In genomic region chr19:20271215-20271926, GRCh38 we compare ENCODE assay signal across 20 cellular contexts.
DNase-seq lines count a peak whose midpoint lies in the region; ATAC-seq and TF ChIP-seq lines count a peak whose summit lies in the region.
"Had no signal": no experiment of that assay in that cellular context is flagged by ENCODE, and none has a peak within 500 bp of the region (broad histone marks: within the 10 kb centered on the region; RNA-seq: fewer than 3 reads in every experiment).

No MANE protein-coding gene starts in this region.

- BruUV-seq in OCI-LY7 (replicated peaks; lab: Mats Ljungman, UMichigan), result no TSS peak

- no peak overlapping the region for H3K27ac Mint-ChIP-seq in IgD-negative memory B cell
- H3K27ac Mint-ChIP-seq in memory B cell, result no peak overlapping the region
- H3K27ac Mint-ChIP-seq in activated naive CD4-positive, alpha-beta T cell treated with anti-CD3 and anti-CD28 coated beads, Interleukin-2, amount 10 ng/mL, durations not matched to agents 7 days and 5 days, result no peak overlapping the region
- H3K27ac Mint-ChIP-seq: CD8-positive, alpha-beta T cell had no signal

- H3K4me1 ChIP-seq in OCI-LY7 (ENCODE audit: insufficient read depth, low read length, poor library complexity, severe bottlenecking), result peaks cover 94% of the 10 kb centered on the region
- H3K4me1 ChIP-seq: Peyer's patch, SJSA1 had no signal

- H3K9me2 ChIP-seq in OCI-LY7 (ENCODE audit: insufficient read depth, low read length), result no peaks in the 10 kb centered on the region

- H3K36me3 ChIP-seq in OCI-LY7 (ENCODE audit: insufficient read depth, low read length), result no peaks in the 10 kb centered on the region
- H3K36me3 ChIP-seq: Peyer's patch, SJSA1 had no signal

- H3K4me2 ChIP-seq in OCI-LY7 (ENCODE audit: low read length), result peak overlapping the region; percentile 69

- H3K4me3 ChIP-seq in OCI-LY7 (ENCODE audit: low read depth, low read length, poor library complexity, severe bottlenecking), result peak overlapping the region; percentile 42
- H3K4me3 ChIP-seq: K562, Peyer's patch, SJSA1 had no signal

- POLR2A ChIA-PET in OCI-LY7 (lab: Charles Lee), result interaction anchor here (0.6 to 1.4 kb wide), 7 partner anchors 145 to 1565 kb away, joined by 3 to 4 read pairs (median 3); partner anchors contain the start of genes ZNF66 and ZNF682

- H3K27ac ChIP-seq in OCI-LY7 (ENCODE audit: low read depth, low read length, poor library complexity, severe bottlenecking), result peak overlapping the region; percentile 92
- H3K27ac ChIP-seq: SJSA1 had no signal

- peak overlapping the region; percentile 79; the same call in 1 of the 2 replicates for H2AFZ ChIP-seq in OCI-LY7 (ENCODE audit: low read length)

- no peak for TF ChIP-seq CTCF in OCI-LY7 (conservative IDR thresholded peaks at IDR 0.05; ENCODE audit: low read length)

- H3K36me3 Mint-ChIP-seq in IgD-negative memory B cell, result peaks cover 2% of the 10 kb centered on the region
- H3K36me3 Mint-ChIP-seq in memory B cell, result no peaks in the 10 kb centered on the region
- H3K36me3 Mint-ChIP-seq in activated naive CD4-positive, alpha-beta T cell treated with anti-CD3 and anti-CD28 coated beads, Interleukin-2, amount 10 ng/mL, durations not matched to agents 7 days and 5 days, result no peaks in the 10 kb centered on the region
- H3K36me3 Mint-ChIP-seq: CD8-positive, alpha-beta T cell had no signal

- CTCF ChIA-PET in OCI-LY7 (lab: Charles Lee; ENCODE audit: unreplicated experiment), result interaction anchor here (0.6 kb wide), 1 partner anchor 232 kb away, joined by 3 read pairs; the partner anchor contains the start of gene ZNF682
- CTCF ChIA-PET in activated naive CD4-positive, alpha-beta T cell treated with anti-CD3 and anti-CD28 coated beads, Interleukin-2, amount 10 ng/mL, durations not matched to agents 7 days and 5 days (lab: Charles Lee), result no interaction called here

- H4K20me1 ChIP-seq in OCI-LY7 (ENCODE audit: insufficient read depth, low read length), result no peaks in the 10 kb centered on the region

- H3K4me1 Mint-ChIP-seq in IgD-negative memory B cell, result peaks cover 7 to 29% (median 12%) of the 10 kb centered on the region in 3 donors
- H3K4me1 Mint-ChIP-seq in memory B cell, result peaks cover 10% of the 10 kb centered on the region
- no peaks in the 10 kb centered on the region for H3K4me1 Mint-ChIP-seq in activated naive CD4-positive, alpha-beta T cell treated with anti-CD3 and anti-CD28 coated beads, Interleukin-2, amount 10 ng/mL, durations not matched to agents 7 days and 5 days

- H3K9me3 Mint-ChIP-seq in IgD-negative memory B cell (peaks cover 0 to 2% (median 0%) of the 10 kb centered on the region in 3 donors), memory B cell (no peaks in the 10 kb centered on the region)
- peaks cover 16% of the 10 kb centered on the region for H3K9me3 Mint-ChIP-seq in activated naive CD4-positive, alpha-beta T cell treated with anti-CD3 and anti-CD28 coated beads, Interleukin-2, amount 10 ng/mL, durations not matched to agents 7 days and 5 days
- H3K9me3 Mint-ChIP-seq: CD8-positive, alpha-beta T cell had no signal

- intact Hi-C loops in OCI-LY7 (cut with micrococcal nuclease; ENCODE audit: unreplicated experiment), result loop anchor here (10.0 kb wide), 1 partner anchor 153 kb away; no protein-coding TSS in a partner anchor

- peaks cover 2% of the 10 kb centered on the region for H3K27me3 Mint-ChIP-seq in IgD-negative memory B cell
- H3K27me3 Mint-ChIP-seq in memory B cell, result no peaks in the 10 kb centered on the region
- no peaks in the 10 kb centered on the region for H3K27me3 Mint-ChIP-seq in activated naive CD4-positive, alpha-beta T cell treated with anti-CD3 and anti-CD28 coated beads, Interleukin-2, amount 10 ng/mL, durations not matched to agents 7 days and 5 days

- H3K4me3 Mint-ChIP-seq in IgD-negative memory B cell, result peak overlapping the region; percentile 43 to 82 (median 52)
- peak overlapping the region; percentile 49 for H3K4me3 Mint-ChIP-seq in memory B cell
- no peak overlapping the region for H3K4me3 Mint-ChIP-seq in activated naive CD4-positive, alpha-beta T cell treated with anti-CD3 and anti-CD28 coated beads, Interleukin-2, amount 10 ng/mL, durations not matched to agents 7 days and 5 days
- H3K4me3 Mint-ChIP-seq: CD8-positive, alpha-beta T cell had no signal

- ATAC-seq in memory B cell (ENCODE audit: low read depth), result no peak
- ATAC-seq in HG02571 (IDR thresholded peaks at IDR 0.05; ENCODE audit: unreplicated experiment), result no peak
- no peak for ATAC-seq in GM21367 (IDR thresholded peaks at IDR 0.05; ENCODE audit: unreplicated experiment)
- no peak for ATAC-seq in HG03095 (IDR thresholded peaks at IDR 0.05; ENCODE audit: unreplicated experiment)
- ATAC-seq: CD8-positive, alpha-beta T cell; K562; Right ventricle myocardium inferior had no signal

- peak; percentile 46 for DNase-seq in OCI-LY7 (ENCODE audit: low spot score)
- no peak for DNase-seq in memory B cell (ENCODE audit: low spot score in 2 of 2)
- DNase-seq in activated naive CD4-positive, alpha-beta T cell treated with anti-CD3 and anti-CD28 coated beads, Interleukin-2, amount 10 ng/mL, durations not matched to agents 7 days and 5 days, result no peak
- DNase-seq: C1 segment of cervical spinal cord; CD8-positive, alpha-beta T cell; DND-41; MM.1S; NCI-H1092 treated with DMSO at 0.1 percent for 48 hours; NCI-H1436 treated with DMSO at 0.1 percent for 48 hours; NCI-H1930; NCI-H2227 treated with DMSO at 0.1 percent for 48 hours; NCI-H510A; Peyer's patch had no signal

- H3K9me3 ChIP-seq in OCI-LY7 (ENCODE audit: low read length), result no peaks in the 10 kb centered on the region
- H3K9me3 ChIP-seq: Peyer's patch, SJSA1 had no signal

- peaks cover 4% of the 10 kb centered on the region; the same call in 1 of the 2 replicates for H3K79me2 ChIP-seq in OCI-LY7 (ENCODE audit: insufficient read depth, low read depth, low read length)
